Comparison of ENCODE assay signal across 1 cellular context in genomic region chr5:177588413-177588909, GRCh38.
A peak's percentile ranks its signal among the peaks of the same experiment; 100 is the strongest.
TF ChIP-seq lines count a peak whose summit lies in the region.

No MANE protein-coding gene starts in this region.

TF ChIP-seq in HepG2, 621 proteins besides CTCF, POLR2A, EP300 and RAD21 (continued from another document and continues in another):
- TF ChIP-seq ZGPAT (CRISPR knock-in tag; IDR thresholded peaks at IDR 0.05) (peak; percentile 55), ZNF605 (CRISPR knock-in tag; IDR thresholded peaks at IDR 0.05) (0 out of 2 replicates have a peak, but pooled peaks have one; percentile 27), GATAD2A (CRISPR knock-in tag; IDR thresholded peaks at IDR 0.05) (peak; percentile 49), ZNF691 (CRISPR knock-in tag; IDR thresholded peaks at IDR 0.05; ENCODE audit: borderline replicate concordance, low read depth) (no peak), TCF7 (IDR thresholded peaks at IDR 0.05; ENCODE audit: low read depth) (peak; percentile 82), HOXD1 (CRISPR knock-in tag; IDR thresholded peaks at IDR 0.05) (peak; percentile 55; the same call in 1 of the 2 replicates), MLX (CRISPR knock-in tag; IDR thresholded peaks at IDR 0.05) (peak; percentile 69; the same call in 1 of the 2 replicates), HOXA3 (CRISPR knock-in tag; IDR thresholded peaks at IDR 0.05) (0 out of 2 replicates have a peak, but pooled peaks have one; percentile 32), ZNF878 (CRISPR knock-in tag; IDR thresholded peaks at IDR 0.05) (peak; percentile 78), ZBTB10 (CRISPR knock-in tag; IDR thresholded peaks at IDR 0.05; ENCODE audit: borderline replicate concordance) (no peak), SOX6 (IDR thresholded peaks at IDR 0.05) (no peak), SOX6 (CRISPR knock-in tag; IDR thresholded peaks at IDR 0.05) (peak; percentile 56; the same call in 1 of the 2 replicates), ZNF281 (CRISPR knock-in tag; IDR thresholded peaks at IDR 0.05; ENCODE audit: borderline replicate concordance) (peak; percentile 60; the same call in 1 of the 2 replicates), ZNF564 (CRISPR knock-in tag; IDR thresholded peaks at IDR 0.05) (0 out of 2 replicates have a peak, but pooled peaks have one; percentile 50), RARA (CRISPR knock-in tag; IDR thresholded peaks at IDR 0.05) (peak; percentile 73), AHDC1 (CRISPR knock-in tag; IDR thresholded peaks at IDR 0.05; ENCODE audit: borderline replicate concordance) (peak; percentile 59; the same call in 1 of the 2 replicates), MIXL1 (CRISPR knock-in tag; IDR thresholded peaks at IDR 0.05) (peak; percentile 82), FOXA1 (IDR thresholded peaks at IDR 0.05) (peak; percentile 71), FOXA1 (CRISPR knock-in tag; IDR thresholded peaks at IDR 0.05) (peak; percentile 93), ATF2 (CRISPR knock-in tag; IDR thresholded peaks at IDR 0.05) (peak; percentile 64; the same call in 1 of the 2 replicates), KLF16 (CRISPR knock-in tag; IDR thresholded peaks at IDR 0.05) (peak in 1 of 2 experiments; percentile 30; a peak in 1 of 4 replicates), HHEX (CRISPR knock-in tag; IDR thresholded peaks at IDR 0.05) (peak; percentile 96), ZBTB43 (CRISPR knock-in tag; conservative IDR thresholded peaks at IDR 0.05) (0 out of 2 replicates have a peak, but pooled peaks have one; percentile 64), MZF1 (CRISPR knock-in tag; IDR thresholded peaks at IDR 0.05; ENCODE audit: borderline replicate concordance) (no peak), ZNF496 (CRISPR knock-in tag; IDR thresholded peaks at IDR 0.05; ENCODE audit: insufficient replicate concordance) (no peak), TFDP1 (CRISPR knock-in tag; IDR thresholded peaks at IDR 0.05; ENCODE audit: borderline replicate concordance) (peak; percentile 23; the same call in 1 of the 2 replicates), MEF2D (CRISPR knock-in tag; IDR thresholded peaks at IDR 0.05) (peak; percentile 66), SAP130 (CRISPR knock-in tag; IDR thresholded peaks at IDR 0.05; ENCODE audit: low read depth) (peak; percentile 72), ZNF616 (CRISPR knock-in tag; IDR thresholded peaks at IDR 0.05; ENCODE audit: low read depth) (no peak), ZNF614 (CRISPR knock-in tag; IDR thresholded peaks at IDR 0.05; ENCODE audit: borderline replicate concordance) (0 out of 2 replicates have a peak, but pooled peaks have one; percentile 24), HNF4G (IDR thresholded peaks at IDR 0.05; ENCODE audit: borderline replicate concordance, low read depth, low read length) (peak; percentile 44; the same call in 1 of the 2 replicates), HNF4G (CRISPR knock-in tag; IDR thresholded peaks at IDR 0.05; ENCODE audit: borderline replicate concordance, low read depth) (no peak; the same call in 1 of the 2 replicates)
